8 cellular contexts compared by ENCODE assay signal in the genomic region with DNA sequence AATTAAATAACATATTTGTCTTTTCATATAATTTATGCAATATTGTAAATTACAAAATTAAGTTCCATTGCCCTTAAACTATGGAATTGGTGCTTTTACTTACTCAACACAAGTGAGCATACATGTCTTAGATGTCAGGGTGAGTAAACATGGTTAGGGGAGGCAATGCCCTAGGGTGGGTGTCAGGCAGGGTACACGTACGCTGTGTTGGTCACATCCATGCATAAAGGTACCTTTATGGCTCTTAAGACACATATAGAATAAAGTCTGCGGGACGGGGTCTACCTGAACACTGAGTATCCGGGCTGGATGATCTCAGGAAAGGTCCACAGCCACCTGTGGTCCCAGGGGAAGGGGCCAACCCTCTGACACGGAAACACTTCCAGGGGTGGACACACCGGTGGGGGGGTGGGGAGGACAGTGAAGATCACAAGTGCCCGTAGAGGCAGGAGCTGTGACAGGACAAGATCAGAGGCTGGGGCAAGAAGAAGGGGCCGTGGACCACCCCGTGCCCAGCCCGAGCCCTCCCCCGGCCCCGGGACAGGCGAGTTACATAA. TPM values are rescaled to one million over a fixed set of nuclear protein-coding genes. Genes with fewer than 3 reads are reported as not detected.
DNase-seq lines count a peak whose midpoint lies in the region; ATAC-seq and TF ChIP-seq lines count a peak whose summit lies in the region.

No MANE protein-coding gene starts in this region.

- 2 to 4% methylated on average over 13 to 14 of the region's 14 CpGs for WGBS in esophagus, 2 donors

- peaks cover 22% of the 10 kb centered on the region for H3K27me3 Mint-ChIP-seq in WTC11 (ENCODE audit: low read depth)

- H2AFZ ChIP-seq in ACC112 (ENCODE audit: low read length, unreplicated experiment): peak overlapping the region; percentile 98

- H3K27me3 ChIP-seq in ACC112 (ENCODE audit: insufficient read depth, low read length) (peaks cover under 1% of the 10 kb centered on the region; the same call in 1 of the 2 replicates), esophagus (ENCODE audit: control insufficient read depth in 1 of 2, insufficient read depth in 2 of 2, low read length in 2 of 2) (no peaks in the 10 kb centered on the region), neutrophil (peaks cover 19% of the 10 kb centered on the region)

- no peaks in the 10 kb centered on the region for H3K9me3 ChIP-seq in esophagus (ENCODE audit: control insufficient read depth in 2 of 2, insufficient read depth in 1 of 2, low read depth in 1 of 2, low read length in 1 of 2)
- no peaks in the 10 kb centered on the region for H3K9me3 ChIP-seq in neutrophil

- H3K79me2 ChIP-seq in ACC112 (ENCODE audit: control insufficient read depth, insufficient read depth, low read length, unreplicated experiment): peaks cover 47% of the 10 kb centered on the region

- H3K4me3 Mint-ChIP-seq in WTC11: peak overlapping the region; percentile 84

- POLR2A ChIA-PET in WTC11 (lab: Charles Lee): interaction anchor here (1.1 kb wide), 2 partner anchors 10 to 159 kb away, joined by 4 read pairs; no protein-coding TSS in a partner anchor

- H3K4me1 ChIP-seq in ACC112 (ENCODE audit: control insufficient read depth, insufficient read depth, low read length, unreplicated experiment) (peaks cover 20% of the 10 kb centered on the region), esophagus (ENCODE audit: control insufficient read depth in 2 of 2, insufficient read depth in 2 of 2, low read length in 1 of 2) (peaks cover 3 to 4% of the 10 kb centered on the region in 2 donors), neutrophil (ENCODE audit: control insufficient read depth in 1 of 2, insufficient read depth in 1 of 2, low read depth in 1 of 2, low read length in 1 of 2) (peaks cover 15 to 18% of the 10 kb centered on the region in 2 experiments)

- TF ChIP-seq CTCF in WTC11 (IDR thresholded peaks at IDR 0.05): no peak
- no peak for TF ChIP-seq CTCF in neutrophil (IDR thresholded peaks at IDR 0.05)

- H3K27ac ChIP-seq in ACC112 (ENCODE audit: low read depth, low read length): peak overlapping the region; percentile 69
- peak overlapping the region in 1 of 2 donors; percentile 45 for H3K27ac ChIP-seq in esophagus (ENCODE audit: low read depth in 2 of 2, low read length in 1 of 2)
- peak overlapping the region; percentile 54 for H3K27ac ChIP-seq in neutrophil

- peak overlapping the region; percentile 98 for H3K4me3 ChIP-seq in ACC112 (ENCODE audit: low read depth, low read length)
- H3K4me3 ChIP-seq in esophagus (ENCODE audit: low read depth in 1 of 2, low read length in 2 of 2): peak overlapping the region; percentile 77 to 99
- peak overlapping the region; percentile 95 to 99 for H3K4me3 ChIP-seq in neutrophil (ENCODE audit: low read depth in 1 of 2, low read length in 1 of 2)

- no peak for DNase-seq in WTC11 (ENCODE audit: low spot score)
- DNase-seq in GF-D8 (lab: John Stamatoyannopoulos, UW): no peak
- no peak for DNase-seq in NCI-H2227 (lab: John Stamatoyannopoulos, UW; ENCODE audit: unreplicated experiment)

- peak; percentile 19 for ATAC-seq in GM18909 (IDR thresholded peaks at IDR 0.05; ENCODE audit: poor library complexity, unreplicated experiment)
- ATAC-seq in HG03378 (IDR thresholded peaks at IDR 0.05; ENCODE audit: unreplicated experiment): peak; percentile 18
- no peak for ATAC-seq in WTC11

- H3K36me3 Mint-ChIP-seq in WTC11: no peaks in the 10 kb centered on the region

- no peaks in the 10 kb centered on the region for H3K9me3 Mint-ChIP-seq in WTC11

- peak overlapping the region; percentile 72; the same call in 1 of the 2 replicates for H3K27ac Mint-ChIP-seq in WTC11

- peaks cover 41% of the 10 kb centered on the region for H3K4me1 Mint-ChIP-seq in WTC11

- H3K36me3 ChIP-seq in ACC112 (ENCODE audit: insufficient read depth, low read length) (no peaks in the 10 kb centered on the region), esophagus (ENCODE audit: control insufficient read depth in 2 of 2, insufficient read depth in 2 of 2, low read length in 1 of 2) (no peaks in the 10 kb centered on the region), neutrophil (no peaks in the 10 kb centered on the region)

- CTCF ChIA-PET in WTC11 (lab: Charles Lee): interaction anchor here (0.9 to 3.2 kb wide), 5 partner anchors 27 to 183 kb away, joined by 3 to 12 read pairs (median 6); no protein-coding TSS in a partner anchor

TF ChIP-seq in WTC11, 78 proteins besides CTCF, POLR2A, EP300 and RAD21:
- TF ChIP-seq, protein P1, sequence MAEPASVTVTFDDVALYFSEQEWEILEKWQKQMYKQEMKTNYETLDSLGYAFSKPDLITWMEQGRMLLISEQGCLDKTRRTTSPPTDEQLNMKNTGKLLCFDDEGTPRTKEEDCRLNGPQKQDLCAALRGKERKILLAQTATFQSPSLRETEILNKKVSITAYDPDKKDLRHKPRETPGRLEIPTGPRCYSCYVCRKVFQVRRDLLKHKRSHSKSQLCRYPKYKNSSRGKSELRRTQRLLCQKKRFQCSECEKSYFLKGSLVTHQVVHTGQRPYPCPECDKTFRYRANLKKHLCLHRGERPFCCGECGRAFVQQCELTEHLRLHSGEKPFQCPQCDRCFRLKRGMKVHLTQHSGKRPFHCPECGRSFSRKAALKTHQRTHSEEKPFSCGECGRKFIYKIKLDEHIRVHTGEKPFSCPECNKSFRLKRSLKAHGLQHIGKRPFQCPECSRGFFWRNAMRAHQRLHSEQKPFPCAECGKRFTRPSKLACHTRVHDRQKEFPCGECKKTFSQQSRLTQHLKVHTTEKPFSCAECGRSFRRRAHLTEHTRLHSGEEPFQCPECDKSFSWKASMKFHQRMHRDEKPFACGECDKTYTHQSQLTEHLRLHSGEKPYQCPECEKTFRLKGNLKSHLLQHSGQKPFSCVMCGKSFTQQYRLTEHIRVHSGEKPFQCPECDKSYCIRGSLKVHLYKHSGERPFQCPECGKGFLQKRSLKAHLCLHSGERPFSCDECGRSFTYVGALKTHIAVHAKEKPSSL (CRISPR knock-in tag; conservative IDR thresholded peaks at IDR 0.05): no peak
- TF ChIP-seq TEAD1 (CRISPR knock-in tag; IDR thresholded peaks at IDR 0.05): no peak
- TF ChIP-seq, protein P2, sequence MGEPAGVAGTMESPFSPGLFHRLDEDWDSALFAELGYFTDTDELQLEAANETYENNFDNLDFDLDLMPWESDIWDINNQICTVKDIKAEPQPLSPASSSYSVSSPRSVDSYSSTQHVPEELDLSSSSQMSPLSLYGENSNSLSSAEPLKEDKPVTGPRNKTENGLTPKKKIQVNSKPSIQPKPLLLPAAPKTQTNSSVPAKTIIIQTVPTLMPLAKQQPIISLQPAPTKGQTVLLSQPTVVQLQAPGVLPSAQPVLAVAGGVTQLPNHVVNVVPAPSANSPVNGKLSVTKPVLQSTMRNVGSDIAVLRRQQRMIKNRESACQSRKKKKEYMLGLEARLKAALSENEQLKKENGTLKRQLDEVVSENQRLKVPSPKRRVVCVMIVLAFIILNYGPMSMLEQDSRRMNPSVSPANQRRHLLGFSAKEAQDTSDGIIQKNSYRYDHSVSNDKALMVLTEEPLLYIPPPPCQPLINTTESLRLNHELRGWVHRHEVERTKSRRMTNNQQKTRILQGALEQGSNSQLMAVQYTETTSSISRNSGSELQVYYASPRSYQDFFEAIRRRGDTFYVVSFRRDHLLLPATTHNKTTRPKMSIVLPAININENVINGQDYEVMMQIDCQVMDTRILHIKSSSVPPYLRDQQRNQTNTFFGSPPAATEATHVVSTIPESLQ (CRISPR knock-in tag; IDR thresholded peaks at IDR 0.05): no peak
- no peak for TF ChIP-seq ZNF396 (CRISPR knock-in tag; IDR thresholded peaks at IDR 0.05; ENCODE audit: borderline replicate concordance)
- no peak for TF ChIP-seq EMX1 (CRISPR knock-in tag; IDR thresholded peaks at IDR 0.05)
- no peak for TF ChIP-seq SMAD4 (CRISPR knock-in tag; IDR thresholded peaks at IDR 0.05)
- TF ChIP-seq, protein P3, sequence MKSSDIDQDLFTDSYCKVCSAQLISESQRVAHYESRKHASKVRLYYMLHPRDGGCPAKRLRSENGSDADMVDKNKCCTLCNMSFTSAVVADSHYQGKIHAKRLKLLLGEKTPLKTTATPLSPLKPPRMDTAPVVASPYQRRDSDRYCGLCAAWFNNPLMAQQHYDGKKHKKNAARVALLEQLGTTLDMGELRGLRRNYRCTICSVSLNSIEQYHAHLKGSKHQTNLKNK (CRISPR knock-in tag; IDR thresholded peaks at IDR 0.05): no peak
- TF ChIP-seq ATF1 (CRISPR knock-in tag; IDR thresholded peaks at IDR 0.05): no peak
- TF ChIP-seq ZNF317 (CRISPR knock-in tag; IDR thresholded peaks at IDR 0.05; ENCODE audit: borderline replicate concordance, low read depth): no peak
- no peak for TF ChIP-seq TCF7 (CRISPR knock-in tag; IDR thresholded peaks at IDR 0.05; ENCODE audit: low read depth)
- TF ChIP-seq SOX15 (CRISPR knock-in tag; IDR thresholded peaks at IDR 0.05): no peak
- no peak for TF ChIP-seq PRRX2 (CRISPR knock-in tag; IDR thresholded peaks at IDR 0.05)
- no peak for TF ChIP-seq ATF2 (CRISPR knock-in tag; IDR thresholded peaks at IDR 0.05; ENCODE audit: borderline replicate concordance, low read depth)
- no peak for TF ChIP-seq HMGXB4 (CRISPR knock-in tag; IDR thresholded peaks at IDR 0.05)
- TF ChIP-seq NFYB (CRISPR knock-in tag; conservative IDR thresholded peaks at IDR 0.05; ENCODE audit: low read depth): no peak

RNA-seq across cellular contexts. Expression of gene LIN9, which starts 0.7 kb away (rescaled TPM):
- total RNA-seq in WTC11 (2021): 10.4 to 15.7 TPM (median 10.7 TPM) in 3 replicates
- polyA plus RNA-seq in esophagus: 1 to 10 TPM; 2.0 to 2.1 TPM
